25 cellular contexts compared by ENCODE assay signal in genomic region chr4:169630069-169630468, GRCh38. TPM values are rescaled to one million over a fixed set of nuclear protein-coding genes. Genes with fewer than 3 reads are reported as not detected.
DNase-seq lines count a peak whose midpoint lies in the region; ATAC-seq, FAIRE-seq and TF ChIP-seq lines count a peak whose summit lies in the region.
"Had no signal": no experiment of that assay in that cellular context is flagged by ENCODE, and none has a peak within 500 bp of the region (broad histone marks: within the 10 kb centered on the region; RNA-seq: fewer than 3 reads in every experiment).

No MANE protein-coding gene starts in this region.

- H3K4me1 Mint-ChIP-seq in T-helper 17 cell (peaks cover 29% of the 10 kb centered on the region), immature natural killer cell (peaks cover 16 to 44% of the 10 kb centered on the region in 2 donors)

- no peaks in the 10 kb centered on the region for H3K9me3 ChIP-seq in DND-41 (ENCODE audit: insufficient read depth, low read length, severe bottlenecking)
- H3K9me3 ChIP-seq in T-helper 17 cell (ENCODE audit: control insufficient read depth, low read length, poor library complexity, severe bottlenecking), result no peaks in the 10 kb centered on the region
- H3K9me3 ChIP-seq: BLaER1 had no signal

- H3K79me2 ChIP-seq in DND-41 (ENCODE audit: insufficient read depth, low read length), result peaks cover 48% of the 10 kb centered on the region

- H3K27ac Mint-ChIP-seq in T-helper 17 cell (peak overlapping the region; percentile 75), immature natural killer cell (peak overlapping the region in 4 of 6 donors; percentile 4 to 50 (median 28))
- H3K27ac Mint-ChIP-seq: HFFc6 had no signal

- ATAC-seq in DND-41 (ENCODE audit: insufficient read depth, low read depth) (peak; percentile 92), T-helper 17 cell (peak; percentile 45)
- ATAC-seq: HCT116 had no signal

- no peak for TF ChIP-seq CTCF in DND-41 (IDR thresholded peaks at IDR 0.05; ENCODE audit: borderline replicate concordance, extremely low read depth, low read length, poor library complexity, severe bottlenecking)

- DNase-seq in DND-41, result peak; percentile 55
- DNase-seq in GM19239 (ENCODE audit: insufficient read length, low spot score), result no peak
- DNase-seq in T-helper 17 cell, result no peak
- no peak for DNase-seq in immature natural killer cell
- DNase-seq in AG20443 (ENCODE audit: low spot score), result no peak
- DNase-seq in NCI-H524 treated with DMSO at 0.1 percent for 48 hours (lab: John Stamatoyannopoulos, UW), result no peak
- no peak for DNase-seq in stimulated activated CD4-positive, alpha-beta T cell treated with anti-CD3 and anti-CD28 coated beads, Interleukin-15, amount 100 ng/mL, for 24 hours
- DNase-seq in D341Med (ENCODE audit: low spot score), result no peak
- DNase-seq: ACHN; AML-193; Calu3; CD4-positive, alpha-beta memory T cell; DMS 273 treated with DMSO at 0.1 percent for 48 hours; DMS53; GF-D8; GOT3; H7; HFFc6; IMR-90; KBM-7 had no signal

- peaks cover 14% of the 10 kb centered on the region; the same call in 1 of the 2 replicates for H4K20me1 ChIP-seq in DND-41 (ENCODE audit: insufficient read depth, low read length)

- no peaks in the 10 kb centered on the region for H3K36me3 ChIP-seq in DND-41 (ENCODE audit: insufficient read depth, low read length)

- no peak overlapping the region for H3K4me3 ChIP-seq in DND-41 (ENCODE audit: low read depth in 1 of 2, low read length in 2 of 2)
- H3K4me3 ChIP-seq: BLaER1 had no signal

- H3K4me2 ChIP-seq in DND-41 (ENCODE audit: insufficient read depth, low read length), result no peak overlapping the region
- H3K4me2 ChIP-seq: BLaER1 had no signal

- H3K27me3 Mint-ChIP-seq in T-helper 17 cell, result no peaks in the 10 kb centered on the region
- no peaks in the 10 kb centered on the region for H3K27me3 Mint-ChIP-seq in immature natural killer cell (ENCODE audit: low read depth in 3 of 3)
- H3K27me3 Mint-ChIP-seq: CD4-positive, alpha-beta memory T cell had no signal

- H3K27me3 ChIP-seq in DND-41 (ENCODE audit: insufficient read depth, low read length, poor library complexity), result no peaks in the 10 kb centered on the region
- H3K27me3 ChIP-seq: BLaER1 had no signal

- H3K27ac ChIP-seq in DND-41 (ENCODE audit: low read length), result no peak overlapping the region
- H3K27ac ChIP-seq: BLaER1 had no signal

- no peak overlapping the region for H2AFZ ChIP-seq in DND-41 (ENCODE audit: low read depth, low read length)

- no peaks in the 10 kb centered on the region for H3K9me3 Mint-ChIP-seq in immature natural killer cell
- H3K9me3 Mint-ChIP-seq: CD4-positive, alpha-beta memory T cell; HFFc6 had no signal

- H3K36me3 Mint-ChIP-seq in T-helper 17 cell (ENCODE audit: low read depth), result no peaks in the 10 kb centered on the region
- peaks cover 0 to 4% (median 2%) of the 10 kb centered on the region in 3 donors for H3K36me3 Mint-ChIP-seq in immature natural killer cell

- H3K4me3 Mint-ChIP-seq in T-helper 17 cell (no peak overlapping the region), immature natural killer cell (no peak overlapping the region)
- H3K4me3 Mint-ChIP-seq: CD14-positive monocyte, HFFc6 had no signal

- FAIRE-seq in GM19239 (lab: Jason Lieb, UNC), result peak; percentile 55
- FAIRE-seq: A204.1, HTR-8/SVneo had no signal

- H3K9ac ChIP-seq in DND-41 (ENCODE audit: low read depth, low read length), result no peak overlapping the region
- H3K9ac ChIP-seq: BLaER1 had no signal

- H3K4me1 ChIP-seq in DND-41 (ENCODE audit: insufficient read depth, low read length), result peaks cover 3% of the 10 kb centered on the region; the same call in 1 of the 2 replicates

RNA-seq across cellular contexts. Expression of gene CLCN3, which starts 9.7 kb away (rescaled TPM):
- total RNA-seq in T-helper 17 cell, result 10 to 100 TPM; 18.4 to 27.3 TPM
- polyA plus RNA-seq in immature natural killer cell, result 10 to 100 TPM in 1 of 3 donors, 1 to 10 TPM in 2; 4.7 to 12.6 (median 9.2) TPM

RNA-seq across cellular contexts. Expression of gene NEK1, which starts 17.7 kb away (rescaled TPM):
- total RNA-seq in T-helper 17 cell, result 10 to 100 TPM; 11.8 to 13.5 TPM
- polyA plus RNA-seq in immature natural killer cell, result 10 to 100 TPM in 1 of 3 donors, 1 to 10 TPM in 2; 2.5 to 12.8 (median 5.8) TPM
